Comparison of ENCODE assay signal across 15 cellular contexts in the genomic region with DNA sequence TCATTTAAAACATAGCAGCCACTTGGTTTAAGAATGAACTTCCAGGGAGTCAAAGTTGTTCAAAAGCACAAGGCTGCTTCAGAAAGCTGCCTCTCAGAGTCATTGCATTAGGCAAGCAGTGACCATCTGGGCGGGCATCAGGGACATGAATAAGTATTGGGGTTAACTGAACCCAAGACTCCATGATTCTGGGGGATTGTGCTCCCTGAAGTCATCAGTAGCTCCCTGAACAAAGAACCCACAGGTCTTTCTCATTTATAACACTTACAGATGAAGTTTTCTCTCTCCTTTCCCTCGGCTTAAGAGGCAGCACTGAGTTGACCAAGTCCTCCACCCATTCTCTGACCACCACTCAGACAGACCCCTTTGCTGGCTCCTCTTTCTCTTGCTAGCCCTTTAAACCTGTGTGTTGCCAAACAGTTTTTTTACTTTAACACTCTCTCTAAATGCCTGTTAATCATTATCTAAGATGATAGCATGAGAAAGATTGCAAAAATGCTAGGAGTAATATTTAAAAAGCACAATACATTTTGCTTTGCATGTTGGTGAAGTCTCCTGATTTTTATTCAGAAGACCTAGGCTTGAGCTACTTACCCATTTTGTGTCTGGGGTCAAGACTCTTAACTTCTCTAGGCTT.
"Had no signal": no experiment of that assay in that cellular context is flagged by ENCODE, and none has a peak within 500 bp of the region (broad histone marks: within the 10 kb centered on the region; RNA-seq: fewer than 3 reads in every experiment).

No MANE protein-coding gene starts in this region.

- H3K27ac ChIP-seq: breast epithelium, epithelial cell of prostate, gastrocnemius medialis, heart left ventricle, prostate gland, sigmoid colon had no signal

- H3K4me1 Mint-ChIP-seq: activated naive CD8-positive, alpha-beta T cell treated with anti-CD3 and anti-CD28 coated beads for 36 hours; natural killer cell had no signal

- H3K27me3 ChIP-seq: breast epithelium, gastrocnemius medialis, heart left ventricle, sigmoid colon had no signal

- H3K4me3 ChIP-seq: breast epithelium, gastrocnemius medialis, heart left ventricle, prostate gland, sigmoid colon had no signal

- H3K4me3 Mint-ChIP-seq: activated naive CD8-positive, alpha-beta T cell treated with anti-CD3 and anti-CD28 coated beads for 36 hours; activated T-helper 1 cell treated with anti-CD3 and anti-CD28 coated beads, Interleukin-12 subunit alpha, Interleukin-12 subunit beta, Interleukin-2, Interleukin-4 antibody, amounts not matched to agents 30 ng/mL and 10 ng/mL and 1 ng/mL, durations not matched to agents 14 hours and 24 hours and 36 hours; dendritic cell treated with granulocyte-macrophage colony-stimulating factor and Interleukin-4, amounts not matched to agents 40 ng/mL and 50 ng/mL, for 4 days; natural killer cell had no signal

- H3K36me3 ChIP-seq: breast epithelium, gastrocnemius medialis, heart left ventricle, prostate gland, sigmoid colon had no signal

- DNase-seq: activated CD4-positive, alpha-beta T cell treated with anti-CD3 and anti-CD28 coated beads, Interleukin-2, amount 50 U/mL, for 1 hour; activated CD8-positive, alpha-beta memory T cell treated with anti-CD3 and anti-CD28 coated beads for 24 hours; activated naive CD8-positive, alpha-beta T cell treated with anti-CD3 and anti-CD28 coated beads for 36 hours; anterior cingulate cortex; cerebellar nuclear complex; gastrocnemius medialis; heart left ventricle; natural killer cell; sigmoid colon; stimulated activated CD4-positive, alpha-beta T cell treated with anti-CD3 and anti-CD28 coated beads, Interleukin-1b, Interleukin-23, amount 100 ng/mL, for 48 hours had no signal

- H3K27ac Mint-ChIP-seq: activated naive CD8-positive, alpha-beta T cell treated with anti-CD3 and anti-CD28 coated beads for 36 hours; activated T-helper 1 cell treated with anti-CD3 and anti-CD28 coated beads, Interleukin-12 subunit alpha, Interleukin-12 subunit beta, Interleukin-2, Interleukin-4 antibody, amounts not matched to agents 30 ng/mL and 10 ng/mL and 1 ng/mL, durations not matched to agents 14 hours and 24 hours and 36 hours; dendritic cell treated with granulocyte-macrophage colony-stimulating factor and Interleukin-4, amounts not matched to agents 40 ng/mL and 50 ng/mL, for 4 days; natural killer cell had no signal

- H3K9me3 Mint-ChIP-seq: activated naive CD8-positive, alpha-beta T cell treated with anti-CD3 and anti-CD28 coated beads for 36 hours; activated T-helper 1 cell treated with anti-CD3 and anti-CD28 coated beads, Interleukin-12 subunit alpha, Interleukin-12 subunit beta, Interleukin-2, Interleukin-4 antibody, amounts not matched to agents 30 ng/mL and 10 ng/mL and 1 ng/mL, durations not matched to agents 14 hours and 24 hours and 36 hours; dendritic cell treated with granulocyte-macrophage colony-stimulating factor and Interleukin-4, amounts not matched to agents 40 ng/mL and 50 ng/mL, for 4 days; natural killer cell had no signal

- ATAC-seq: gastrocnemius medialis, heart left ventricle, natural killer cell had no signal

- H3K4me1 ChIP-seq: breast epithelium, prostate gland, sigmoid colon had no signal

- H3K36me3 Mint-ChIP-seq: activated naive CD8-positive, alpha-beta T cell treated with anti-CD3 and anti-CD28 coated beads for 36 hours; natural killer cell had no signal

- H3K9me3 ChIP-seq: breast epithelium, gastrocnemius medialis, heart left ventricle, prostate gland, sigmoid colon had no signal
